In genomic region chr1:214453109-214453722, GRCh38 we compare ENCODE assay signal across 17 cellular contexts.
A peak's percentile ranks its signal among the peaks of the same experiment; 100 is the strongest.
DNase-seq lines count a peak whose midpoint lies in the region; ATAC-seq, FAIRE-seq and TF ChIP-seq lines count a peak whose summit lies in the region.
"Had no signal": no experiment of that assay in that cellular context is flagged by ENCODE, and none has a peak within 500 bp of the region (broad histone marks: within the 10 kb centered on the region; RNA-seq: fewer than 3 reads in every experiment).

No MANE protein-coding gene starts in this region.

- FAIRE-seq in small intestine (lab: Jason Lieb, UNC), result no peak

- no peaks in the 10 kb centered on the region for H4K20me1 ChIP-seq in PC-3 (ENCODE audit: low read length)

- CTCF ChIA-PET in PC-3 (lab: Charles Lee), result no interaction called here

- H3K4me2 ChIP-seq in PC-3 (ENCODE audit: low read length), result peak overlapping the region; percentile 14
- H3K4me2 ChIP-seq: KMS-11 had no signal

- H3K27ac Mint-ChIP-seq in nephron progenitor cell, result peak overlapping the region; percentile 44
- H3K27ac Mint-ChIP-seq: naive thymus-derived CD4-positive, alpha-beta T cell; type B pancreatic cell had no signal

- intact Hi-C loops in PC-3 (cut with micrococcal nuclease), result no loop called here

- TF ChIP-seq CTCF in PC-3 (conservative IDR thresholded peaks at IDR 0.05; ENCODE audit: low read depth, low read length) (no peak), choroid plexus epithelial cell (conservative IDR thresholded peaks at IDR 0.05; ENCODE audit: low read depth, low read length) (no peak), nephron progenitor cell (IDR thresholded peaks at IDR 0.05) (no peak)

- H3K9me3 ChIP-seq in PC-3 (ENCODE audit: low read length) (no peaks in the 10 kb centered on the region), small intestine (ENCODE audit: control insufficient read depth, low read depth) (no peaks in the 10 kb centered on the region)

- no peak for ATAC-seq in PC-3
- ATAC-seq in GM18870 (IDR thresholded peaks at IDR 0.05; ENCODE audit: unreplicated experiment), result no peak
- ATAC-seq: left lobe of liver; naive thymus-derived CD4-positive, alpha-beta T cell had no signal

- H3K4me3 Mint-ChIP-seq in nephron progenitor cell, result no peak overlapping the region
- H3K4me3 Mint-ChIP-seq: naive thymus-derived CD4-positive, alpha-beta T cell; type B pancreatic cell had no signal

- H3K36me3 ChIP-seq in PC-3 (ENCODE audit: low read depth, low read length) (no peaks in the 10 kb centered on the region), small intestine (ENCODE audit: control insufficient read depth in 2 of 2, insufficient read depth in 2 of 2, low read length in 2 of 2) (no peaks in the 10 kb centered on the region)

- H3K9ac ChIP-seq in PC-3 (ENCODE audit: low read length), result no peak overlapping the region
- H3K9ac ChIP-seq: KMS-11 had no signal

- no peak overlapping the region for H3K27ac ChIP-seq in PC-3 (ENCODE audit: low read length)
- H3K27ac ChIP-seq in small intestine (ENCODE audit: low read depth in 1 of 2, low read length in 1 of 2), result no peak overlapping the region
- H3K27ac ChIP-seq: KMS-11 had no signal

- POLR2A ChIA-PET in PC-3 (lab: Charles Lee; ENCODE audit: unreplicated experiment), result no interaction called here

- DNase-seq in EL (peak; percentile 81), PC-3 (peak; percentile 66), choroid plexus epithelial cell (ENCODE audit: low read depth) (peak; percentile 73), nephron progenitor cell (no peak), small intestine (no peak), HPDE6-E6E7 (ENCODE audit: extremely low spot score) (no peak), NCI-H1092 treated with DMSO at 0.1 percent for 48 hours (lab: John Stamatoyannopoulos, UW) (no peak)
- DNase-seq: activated CD4-positive, alpha-beta T cell treated with anti-CD3 and anti-CD28 coated beads, Interleukin-2, amount 50 U/mL, for 48 hours; C1 segment of cervical spinal cord; glutamatergic neuron; naive thymus-derived CD4-positive, alpha-beta T cell; NCI-H187 treated with DMSO at 0.1 percent for 48 hours; NCI-H526 had no signal

- no peaks in the 10 kb centered on the region for H3K27me3 ChIP-seq in PC-3 (ENCODE audit: low read length)
- no peaks in the 10 kb centered on the region for H3K27me3 ChIP-seq in small intestine (ENCODE audit: control insufficient read depth in 2 of 2, insufficient read depth in 2 of 2, low read length in 2 of 2)

- no peaks in the 10 kb centered on the region for H3K9me2 ChIP-seq in PC-3 (replicated peaks; ENCODE audit: low read length)

- peaks cover 50% of the 10 kb centered on the region for H3K4me1 ChIP-seq in PC-3 (ENCODE audit: insufficient read depth, low read length)
- no peaks in the 10 kb centered on the region for H3K4me1 ChIP-seq in small intestine (ENCODE audit: control insufficient read depth in 2 of 2, insufficient read depth in 1 of 2, low read depth in 1 of 2, low read length in 1 of 2)

- peaks cover 28% of the 10 kb centered on the region for H3K4me1 Mint-ChIP-seq in nephron progenitor cell

- H3F3A ChIP-seq in PC-3 (ENCODE audit: low read length, unreplicated experiment), result no peaks in the 10 kb centered on the region

- H2AFZ ChIP-seq in PC-3 (ENCODE audit: low read length), result no peak overlapping the region

- H3K9me3 Mint-ChIP-seq in nephron progenitor cell, result peaks cover 9% of the 10 kb centered on the region
- H3K9me3 Mint-ChIP-seq: naive thymus-derived CD4-positive, alpha-beta T cell; type B pancreatic cell had no signal

- no TSS peak for BruUV-seq in PC-3 (replicated peaks; lab: Mats Ljungman, UMichigan)

- no peaks in the 10 kb centered on the region for H3K27me3 Mint-ChIP-seq in nephron progenitor cell (ENCODE audit: low read depth, poor library complexity)
- H3K27me3 Mint-ChIP-seq: type B pancreatic cell had no signal

- WGBS in small intestine, 3 donors, result 91 to 97% (median 92%) methylated on average over 3 of the region's 3 CpGs

- peaks cover 82% of the 10 kb centered on the region for H3K79me2 ChIP-seq in PC-3 (ENCODE audit: low read length)

- H3K4me3 ChIP-seq in PC-3 (ENCODE audit: low read length), result no peak overlapping the region
- H3K4me3 ChIP-seq in choroid plexus epithelial cell (ENCODE audit: low read depth, low read length), result no peak overlapping the region
- H3K4me3 ChIP-seq in small intestine (ENCODE audit: low read depth in 1 of 2, low read length in 2 of 2), result no peak overlapping the region

- peaks cover 33% of the 10 kb centered on the region for H3K36me3 Mint-ChIP-seq in nephron progenitor cell (ENCODE audit: low read depth)

Comparison
In these comparisons a context has a peak if more than half of its experiments do, and no peak if none do; other contexts are left out.
1. DNase-seq: peak in EL (single experiment), PC-3 (single experiment) and choroid plexus epithelial cell (single experiment); none in nephron progenitor cell (single experiment), small intestine (single experiment), HPDE6-E6E7 (single experiment) and NCI-H1092 treated with DMSO at 0.1 percent for 48 hours (single experiment).